8 cellular contexts compared by ENCODE assay signal in genomic region chr4:40316782-40317635, GRCh38. TPM values are rescaled to one million over a fixed set of nuclear protein-coding genes. Genes with fewer than 3 reads are reported as not detected.
DNase-seq lines count a peak whose midpoint lies in the region; ATAC-seq, FAIRE-seq and TF ChIP-seq lines count a peak whose summit lies in the region.

No MANE protein-coding gene starts in this region.

- H3K4me3 ChIP-seq in GM08714 (ENCODE audit: low read length) (peak overlapping the region; percentile 62), breast epithelium (peak overlapping the region; percentile 32 to 59 (median 35)), keratinocyte (ENCODE audit: control insufficient read depth in 2 of 3, extremely low read depth in 1 of 3, insufficient read depth in 2 of 3, low read depth in 1 of 3, low read length in 3 of 3) (peak overlapping the region; percentile 23 to 64 (median 37))

- DNase-seq in SK-N-DZ (ENCODE audit: low spot score) (peak; percentile 79), breast epithelium (ENCODE audit: low spot score in 2 of 2) (peak; percentile 28 to 55), keratinocyte (ENCODE audit: low read depth, low spot score) (peak; percentile 64), SIG-M5 (lab: John Stamatoyannopoulos, UW) (no peak), DMS 273 (lab: John Stamatoyannopoulos, UW; ENCODE audit: unreplicated experiment) (no peak)
- peak; percentile 71 for DNase-seq in stimulated activated CD4-positive, alpha-beta T cell treated with anti-CD3 and anti-CD28 coated beads, Interleukin-1b, Interleukin-23, amount 100 ng/mL, for 48 hours

- FAIRE-seq in keratinocyte (lab: Jason Lieb, UNC), result peak; percentile 85

- peak overlapping the region; percentile 80 for H3K4me2 ChIP-seq in keratinocyte (ENCODE audit: control insufficient read depth, extremely low read depth, insufficient read depth, low read depth, low read length)

- no peaks in the 10 kb centered on the region for H3K36me3 ChIP-seq in breast epithelium
- no peaks in the 10 kb centered on the region for H3K36me3 ChIP-seq in keratinocyte (ENCODE audit: control insufficient read depth in 2 of 2, extremely low read depth in 1 of 2, insufficient read depth in 2 of 2, low read length in 2 of 2)

- no peaks in the 10 kb centered on the region for H3K27me3 ChIP-seq in breast epithelium
- H3K27me3 ChIP-seq in keratinocyte (ENCODE audit: control insufficient read depth, extremely low read depth, insufficient read depth, low read length), result no peaks in the 10 kb centered on the region

- intact Hi-C loops in breast epithelium (cut with DNase I; ENCODE audit: low total_unique reads), result loop anchor here (10.0 kb wide), 1 partner anchor 172 kb away; no protein-coding TSS in a partner anchor

- peak overlapping the region; percentile 79 for H3K9ac ChIP-seq in keratinocyte (ENCODE audit: control insufficient read depth, extremely low read depth, insufficient read depth, low read length)

- peak overlapping the region; percentile 94 for H2AFZ ChIP-seq in keratinocyte (ENCODE audit: control insufficient read depth, low read length)

- dilution Hi-C loops in keratinocyte (cut with MboI; ENCODE audit: extremely low pct_ligation_motif_present, low sequenced_read_pairs), result no loop called here

- H3K27ac ChIP-seq in breast epithelium (peak overlapping the region; percentile 88 to 90), keratinocyte (ENCODE audit: control insufficient read depth, insufficient read depth, low read length) (peak overlapping the region; percentile 89)

- H4K20me1 ChIP-seq in keratinocyte (ENCODE audit: control insufficient read depth, extremely low read depth, insufficient read depth, low read length), result no peaks in the 10 kb centered on the region

- H3K4me1 ChIP-seq in breast epithelium (no peaks in the 10 kb centered on the region), keratinocyte (ENCODE audit: control insufficient read depth, extremely low read depth, insufficient read depth, low read length) (peaks cover 20% of the 10 kb centered on the region)

- peak; percentile 56 for ATAC-seq in HG02759 (IDR thresholded peaks at IDR 0.05; ENCODE audit: unreplicated experiment)

- TF ChIP-seq POLR2A in breast epithelium (IDR thresholded peaks at IDR 0.05), result no peak

- H3K9me3 ChIP-seq in breast epithelium (no peaks in the 10 kb centered on the region), keratinocyte (ENCODE audit: control insufficient read depth, low read depth, low read length) (no peaks in the 10 kb centered on the region)

- H3K79me2 ChIP-seq in keratinocyte (ENCODE audit: control insufficient read depth, insufficient read depth, low read length), result no peaks in the 10 kb centered on the region

- no peaks in the 10 kb centered on the region for H3K9me1 ChIP-seq in keratinocyte (ENCODE audit: control insufficient read depth, extremely low read depth, insufficient read depth, low read length)

- TF ChIP-seq CTCF in breast epithelium (IDR thresholded peaks at IDR 0.05), result peak; percentile 81 to 85 (median 85)
- TF ChIP-seq CTCF in keratinocyte (optimal IDR thresholded peaks at IDR 0.05 in 1 of 3, IDR thresholded peaks at IDR 0.05 in 1 of 3, conservative IDR thresholded peaks at IDR 0.05 in 1 of 3; ENCODE audit: extremely low read depth in 1 of 3, insufficient read depth in 2 of 3, low read length in 3 of 3), result peak; percentile 70 to 82 (median 76)

RNA-seq across cellular contexts. Expression of gene CHRNA9, which starts 18.1 kb away (rescaled TPM):
- polyA plus RNA-seq in SK-N-DZ (2014; cell fraction: cytosol; rRNA removed), result 22.3 and 23.4 TPM in 2 replicates
- 6.9 and 7.5 TPM in 2 replicates for polyA plus RNA-seq in SK-N-DZ (2014; cell fraction: nucleus; rRNA removed)
- total RNA-seq in breast epithelium, result not detected
- 0.02 to 0.37 TPM (median 0.03 TPM) in 3 replicates for polyA plus RNA-seq in keratinocyte
- polyA plus RNA-seq in keratinocyte (2011; ENCODE audit: low read depth), result 0.26 TPM
- 0.03 and 0.09 TPM in 2 replicates for polyA plus RNA-seq in keratinocyte (2011; cell fraction: cytosol; rRNA removed)
- polyA plus RNA-seq in keratinocyte (2011; cell fraction: nucleus; rRNA removed), result 0.09 TPM in 1 of 2 replicates, not detected in the other
- polyA plus RNA-seq in keratinocyte (2012; ENCODE audit: low replicate concordance), result 0.17 and 0.18 TPM in 2 replicates
- polyA minus RNA-seq in keratinocyte, result 0.16 to 0.20 TPM in 2 of 3 replicates, not detected in the other
- polyA minus RNA-seq in keratinocyte (2011; cell fraction: cytosol; rRNA and poly(A)+ RNA removed), result not detected
- 0.23 TPM in 1 of 2 replicates, not detected in the other for polyA minus RNA-seq in keratinocyte (2011; cell fraction: nucleus; rRNA and poly(A)+ RNA removed)

Comparison
In these comparisons a context has a peak if more than half of its experiments do, and no peak if none do; other contexts are left out.
1. DNase-seq: peak in SK-N-DZ (single experiment), breast epithelium (2 of 2), keratinocyte (single experiment) and stimulated activated CD4-positive, alpha-beta T cell treated with anti-CD3 and anti-CD28 coated beads, Interleukin-1b, Interleukin-23, amount 100 ng/mL, for 48 hours (single experiment); none in SIG-M5 (single experiment) and DMS 273 (single experiment).
2. Peak in every context shown above with its lines, with median percentiles within 50 percentile points of each other: H3K4me3 ChIP-seq.